ENCODE assay signal across 8 cellular contexts in the genomic region with DNA sequence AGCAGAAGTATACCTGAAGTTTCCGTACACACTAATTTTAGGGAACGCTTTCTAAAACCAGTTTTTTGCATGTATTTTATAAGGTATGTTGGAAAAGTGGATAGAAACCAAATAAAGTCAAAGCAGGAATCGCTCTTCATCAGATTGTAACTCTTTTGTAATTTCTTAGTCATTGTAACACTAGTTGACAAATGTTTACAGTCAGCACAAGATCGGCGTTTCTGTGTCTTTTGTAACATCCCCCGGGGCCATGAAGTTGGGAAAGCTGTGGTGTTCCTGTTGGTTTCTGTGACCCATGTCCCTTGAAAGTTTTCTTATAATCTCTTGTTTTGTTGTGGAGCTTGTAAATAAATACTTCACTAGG. TPM values are rescaled to one million over a fixed set of nuclear protein-coding genes. Genes with fewer than 3 reads are reported as not detected.
DNase-seq lines count a peak whose midpoint lies in the region; ATAC-seq, FAIRE-seq and TF ChIP-seq lines count a peak whose summit lies in the region.

No MANE protein-coding gene starts in this region.

- peak; percentile 5 for DNase-seq in stimulated activated CD4-positive, alpha-beta T cell treated with anti-CD3 and anti-CD28 coated beads, Interleukin-12 subunit alpha, Interleukin-12 subunit beta, amount 100 ng/mL, for 4 hours
- DNase-seq in stimulated activated CD4-positive, alpha-beta T cell treated with anti-CD3 and anti-CD28 coated beads, Interleukin-4, amount 100 ng/mL, for 1 hour: no peak
- DNase-seq in Peyer's patch: peak in 2 of 3 donors; percentile 26 to 55
- peak; percentile 35 for DNase-seq in colonic mucosa
- DNase-seq in memory B cell (ENCODE audit: low spot score in 2 of 2): no peak
- no peak for DNase-seq in thoracic aorta (ENCODE audit: low spot score)
- no peak for DNase-seq in GM12891 (ENCODE audit: insufficient read length, low spot score)

- peaks cover 15% of the 10 kb centered on the region for H3K36me3 Mint-ChIP-seq in memory B cell

- ATAC-seq in HG02852 (IDR thresholded peaks at IDR 0.05; ENCODE audit: unreplicated experiment): peak; percentile 23
- ATAC-seq in memory B cell (ENCODE audit: low read depth): peak; percentile 8
- no peak for ATAC-seq in thoracic aorta (ENCODE audit: insufficient number of reproducible peaks, low FRiP score, low read depth)

- no peaks in the 10 kb centered on the region for H3K9me3 Mint-ChIP-seq in memory B cell

- TF ChIP-seq CTCF in Peyer's patch (IDR thresholded peaks at IDR 0.05): no peak
- TF ChIP-seq CTCF in colonic mucosa (IDR thresholded peaks at IDR 0.05): no peak
- TF ChIP-seq CTCF in thoracic aorta (IDR thresholded peaks at IDR 0.05): no peak

- intact Hi-C loops in colonic mucosa (cut with DNase I): loop anchor here (5.0 kb wide), 1 partner anchor 122 kb away; no protein-coding TSS in a partner anchor

- H3K4me1 ChIP-seq in Peyer's patch (peaks cover 0 to 10% (median 3%) of the 10 kb centered on the region in 4 donors), colonic mucosa (no peaks in the 10 kb centered on the region), thoracic aorta (ENCODE audit: control insufficient read depth in 1 of 2, low read depth in 2 of 2) (peaks cover 0 to 21% of the 10 kb centered on the region in 2 donors)

- peak overlapping the region; percentile 92 to 99 (median 98) for H3K27ac ChIP-seq in Peyer's patch
- H3K27ac ChIP-seq in colonic mucosa: peak overlapping the region; percentile 99
- H3K27ac ChIP-seq in thoracic aorta: peak overlapping the region; percentile 81 to 91

- TF ChIP-seq POLR2A in Peyer's patch (IDR thresholded peaks at IDR 0.05) (no peak), GM12891 (IDR thresholded peaks at IDR 0.05; ENCODE audit: low read depth, low read length) (no peak)

- peak overlapping the region; percentile 97 for H3K4me3 Mint-ChIP-seq in memory B cell

- no peak for FAIRE-seq in GM12891 (lab: Jason Lieb, UNC)

- H3K27me3 Mint-ChIP-seq in memory B cell: no peaks in the 10 kb centered on the region

- H3K27ac Mint-ChIP-seq in memory B cell: peak overlapping the region; percentile 99

- H3K36me3 ChIP-seq in Peyer's patch: no peaks in the 10 kb centered on the region
- no peaks in the 10 kb centered on the region for H3K36me3 ChIP-seq in colonic mucosa
- H3K36me3 ChIP-seq in thoracic aorta: no peaks in the 10 kb centered on the region

- H3K9ac ChIP-seq in colonic mucosa (ENCODE audit: low read depth in 2 of 2, low read length in 2 of 2): peak overlapping the region; percentile 83 to 99

- H3K27me3 ChIP-seq in Peyer's patch (no peaks in the 10 kb centered on the region), colonic mucosa (no peaks in the 10 kb centered on the region), thoracic aorta (replicated peaks; ENCODE audit: insufficient read depth) (no peaks in the 10 kb centered on the region)

- H3K9me3 ChIP-seq in Peyer's patch (no peaks in the 10 kb centered on the region), colonic mucosa (no peaks in the 10 kb centered on the region), thoracic aorta (no peaks in the 10 kb centered on the region)

- H3K4me1 Mint-ChIP-seq in memory B cell: peaks cover 36% of the 10 kb centered on the region

- peak overlapping the region; percentile 62 to 91 (median 80) for H3K4me3 ChIP-seq in Peyer's patch
- H3K4me3 ChIP-seq in colonic mucosa: peak overlapping the region; percentile 70
- H3K4me3 ChIP-seq in thoracic aorta: peak overlapping the region; percentile 83

TF ChIP-seq in GM12891, 5 proteins besides CTCF, POLR2A, EP300 and RAD21:
- TF ChIP-seq POU2F2 (IDR thresholded peaks at IDR 0.05; ENCODE audit: low read depth, low read length) (no peak), PAX5 (IDR thresholded peaks at IDR 0.05; ENCODE audit: insufficient read depth, low read length, severe bottlenecking) (no peak), TAF1 (IDR thresholded peaks at IDR 0.05; ENCODE audit: low read depth, low read length) (no peak), SPI1 (IDR thresholded peaks at IDR 0.05; ENCODE audit: low read depth, low read length) (no peak), POLR2AphosphoS5 (IDR thresholded peaks at IDR 0.05; ENCODE audit: low read depth, low read length) (no peak)

RNA-seq across cellular contexts. Expression of gene NMI, which starts 0.5 kb away (rescaled TPM):
- total RNA-seq in Peyer's patch (10 to 100 TPM; 13.7 to 26.4 (median 14.4) TPM), colonic mucosa (10 to 100 TPM; 18.4 to 21.1 TPM), thoracic aorta (1 to 10 TPM; 7.9 to 9.2 TPM)
- polyA plus RNA-seq in GM12891 (2012; ENCODE audit: low read depth, missing spikeins): 41.4 TPM

RNA-seq across cellular contexts. Expression of gene RBM43, which starts 28.3 kb away (rescaled TPM):
- total RNA-seq in Peyer's patch: 1 to 10 TPM; 2.3 to 8.3 (median 4.7) TPM
- total RNA-seq in colonic mucosa: 1 to 10 TPM; 2.4 to 3.8 TPM
- total RNA-seq in thoracic aorta: 1 to 10 TPM; 2.0 to 5.3 TPM
- polyA plus RNA-seq in GM12891 (2012; ENCODE audit: low read depth, missing spikeins): 3.4 TPM

Comparison
In these comparisons a context has a peak if more than half of its experiments do, and no peak if none do; other contexts are left out.
1. DNase-seq: peak in stimulated activated CD4-positive, alpha-beta T cell treated with anti-CD3 and anti-CD28 coated beads, Interleukin-12 subunit alpha, Interleukin-12 subunit beta, amount 100 ng/mL, for 4 hours (single experiment), Peyer's patch (2 of 3) and colonic mucosa (single experiment); none in stimulated activated CD4-positive, alpha-beta T cell treated with anti-CD3 and anti-CD28 coated beads, Interleukin-4, amount 100 ng/mL, for 1 hour (single experiment), memory B cell (0 of 2), thoracic aorta (single experiment) and GM12891 (single experiment).
2. Peak in every context shown above with its lines, with median percentiles within 50 percentile points of each other: H3K27ac ChIP-seq and H3K4me3 ChIP-seq.